ENCODE assay signal across 24 cellular contexts in the genomic region with DNA sequence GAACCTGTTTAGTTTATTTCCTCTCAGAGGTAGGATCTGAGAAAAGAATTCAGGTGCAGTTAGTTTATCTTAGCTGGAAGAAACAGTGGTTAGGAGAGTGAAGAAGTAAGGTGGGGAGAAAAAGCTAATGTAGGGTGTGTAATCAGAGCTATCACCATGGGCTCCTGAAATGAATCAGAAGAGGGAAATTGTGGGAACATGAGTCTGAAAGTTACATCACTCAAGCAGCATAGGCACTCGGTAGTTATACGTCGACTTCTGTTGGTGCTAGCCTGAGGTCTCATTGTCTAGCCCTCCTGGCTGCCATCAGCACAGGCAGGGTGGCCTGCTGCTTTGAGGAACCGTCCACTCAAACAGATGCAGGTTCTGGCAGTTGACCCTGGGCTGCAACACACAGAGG. TPM values are rescaled to one million over a fixed set of nuclear protein-coding genes. Genes with fewer than 3 reads are reported as not detected.
"Had no signal": no experiment of that assay in that cellular context is flagged by ENCODE, and none has a peak within 500 bp of the region (broad histone marks: within the 10 kb centered on the region; RNA-seq: fewer than 3 reads in every experiment).

No MANE protein-coding gene starts in this region.

- H3K4me2 ChIP-seq: KMS-11, SK-N-SH had no signal

- H3K4me3 Mint-ChIP-seq: IgD-negative memory B cell had no signal

- H3K27me3 Mint-ChIP-seq: IgD-negative memory B cell had no signal

- H3K9ac ChIP-seq: KMS-11, SK-N-SH had no signal

- DNase-seq: Kasumi-1, MM.1S, NCI-H1092 treated with DMSO at 0.1 percent for 48 hours, NCI-H1436, NCI-H187, NCI-H2029, NCI-H2081 treated with DMSO at 0.1 percent for 48 hours, NCI-H2171, NCI-H446, NCI-H510A, NCI-H524 treated with DMSO at 0.1 percent for 48 hours, NCI-H69, NCI-H774, PC-3, SHP77, SK-N-SH, SW 1271 had no signal

- H3K4me1 Mint-ChIP-seq: IgD-negative memory B cell had no signal

- H3K9me3 ChIP-seq: SK-N-SH had no signal

- H3K4me3 ChIP-seq: K562 had no signal

- H3K36me3 Mint-ChIP-seq: IgD-negative memory B cell had no signal

- ATAC-seq: K562, Panc1, PC-3 had no signal

- H3K27ac ChIP-seq: KMS-11, RWPE1 had no signal

RNA-seq across cellular contexts. Expression of gene NPR3, which starts 56.7 kb away (rescaled TPM):
- total RNA-seq: OCI-LY7, SK-MEL-5 had no signal
- polyA plus RNA-seq: IgD-negative memory B cell had no signal
